ENCODE assay signal across 8 cellular contexts in the genomic region with DNA sequence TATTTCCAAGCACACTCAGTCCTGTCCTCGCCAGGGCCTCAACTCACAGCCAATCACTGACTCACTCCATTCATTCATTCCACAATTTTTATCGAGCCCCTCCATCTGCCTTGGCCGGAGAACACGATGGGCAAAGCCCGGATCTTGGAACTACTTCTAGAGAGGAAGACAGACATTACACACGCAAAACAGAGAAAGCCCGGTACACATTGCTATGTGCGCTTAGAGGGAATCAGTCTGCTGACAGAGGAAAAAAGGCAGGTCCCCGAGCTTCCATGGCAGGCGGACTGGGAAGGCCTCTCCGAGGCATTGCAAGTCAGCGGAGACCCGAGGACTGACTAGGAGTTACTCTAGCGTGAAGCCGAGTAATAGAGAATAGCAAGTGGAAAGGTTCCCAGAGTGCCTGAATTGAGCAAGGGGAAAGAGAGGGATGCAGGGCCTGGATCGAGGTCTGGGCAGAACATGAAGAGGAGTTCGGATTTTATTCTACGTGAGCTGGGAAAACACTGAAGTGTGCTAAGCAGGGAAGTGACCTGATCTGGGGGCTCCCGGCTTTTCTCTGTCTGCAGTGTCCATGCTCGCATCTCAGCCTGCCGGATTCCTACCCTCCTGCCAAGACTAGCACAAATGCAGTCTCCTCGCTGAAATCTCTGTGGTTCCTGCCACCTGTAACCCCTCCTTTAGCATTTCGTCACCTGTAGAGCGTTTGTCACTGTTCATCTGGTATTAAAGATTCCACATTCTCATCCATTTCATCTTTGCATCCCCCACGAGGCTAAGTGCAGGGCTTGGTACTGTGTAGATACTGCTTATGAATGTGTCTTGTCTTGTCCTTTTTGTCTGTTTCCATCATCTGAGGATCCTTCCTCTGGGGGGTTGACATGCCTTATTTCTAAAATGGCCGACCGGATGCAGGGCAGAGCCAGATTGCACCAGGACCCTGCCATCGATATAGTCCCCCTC. TPM values are rescaled to one million over a fixed set of nuclear protein-coding genes. Genes with fewer than 3 reads are reported as not detected.
A peak's percentile ranks its signal among the peaks of the same experiment; 100 is the strongest.
DNase-seq lines count a peak whose midpoint lies in the region; ATAC-seq and TF ChIP-seq lines count a peak whose summit lies in the region.

No MANE protein-coding gene starts in this region.

- H3K4me3 Mint-ChIP-seq in Caco-2 (ENCODE audit: unreplicated experiment) (peak overlapping the region; percentile 98), activated B cell treated with CpG ODN at 0.5 μM for 24 hours (peak overlapping the region; percentile 82)

- no peaks in the 10 kb centered on the region for H3K36me3 ChIP-seq in Caco-2 (ENCODE audit: control insufficient read depth, insufficient read depth, low read length)
- no peaks in the 10 kb centered on the region for H3K36me3 ChIP-seq in neutrophil

- H3K4me3 ChIP-seq in Caco-2 (ENCODE audit: low read depth, low read length) (peak overlapping the region; percentile 70), neutrophil (ENCODE audit: low read depth in 1 of 2, low read length in 1 of 2) (peak overlapping the region; percentile 53 to 68)

- H3K36me3 Mint-ChIP-seq in Caco-2 (ENCODE audit: insufficient read depth, unreplicated experiment) = peaks cover 5% of the 10 kb centered on the region
- H3K36me3 Mint-ChIP-seq in activated B cell treated with CpG ODN at 0.5 μM for 24 hours (ENCODE audit: low read depth) = no peaks in the 10 kb centered on the region
- H3K36me3 Mint-ChIP-seq in activated naive CD4-positive, alpha-beta T cell treated with anti-CD3 and anti-CD28 coated beads, Interleukin-2, amount 50 U/mL, for 72 hours = peaks cover 0 to 5% of the 10 kb centered on the region in 2 donors

- H3K27me3 Mint-ChIP-seq in Caco-2 (ENCODE audit: insufficient read depth, unreplicated experiment) = no peaks in the 10 kb centered on the region
- H3K27me3 Mint-ChIP-seq in activated B cell treated with CpG ODN at 0.5 μM for 24 hours = peaks cover 18% of the 10 kb centered on the region

- no peak for DNase-seq in Caco-2
- DNase-seq in activated B cell treated with CpG ODN at 0.5 μM for 24 hours = no peak
- peak; percentile 61 for DNase-seq in globus pallidus (ENCODE audit: low spot score)
- no peak for DNase-seq in HPDE6-E6E7 (ENCODE audit: extremely low spot score)
- DNase-seq in activated naive CD4-positive, alpha-beta T cell treated with anti-CD3 and anti-CD28 coated beads, Interleukin-2, amount 50 U/mL, for 72 hours (ENCODE audit: low spot score in 2 of 2) = no peak

- TF ChIP-seq CTCF in Caco-2 (IDR thresholded peaks at IDR 0.05; ENCODE audit: insufficient read depth in 1 of 2, low read depth in 1 of 2, low read length in 1 of 2, severe bottlenecking in 1 of 2, unreplicated experiment in 1 of 2) = no peak
- no peak for TF ChIP-seq CTCF in activated B cell treated with CpG ODN at 0.5 μM for 24 hours (IDR thresholded peaks at IDR 0.05)
- TF ChIP-seq CTCF in neutrophil (IDR thresholded peaks at IDR 0.05) = no peak

- intact Hi-C loops in Caco-2 (cut with micrococcal nuclease; ENCODE audit: unreplicated experiment) = loop anchor here (1.0 kb wide), 1 partner anchor 165 kb away; the partner anchor contains the start of genes LEPR and LEPROT
- intact Hi-C loops in activated B cell treated with CpG ODN at 0.5 μM for 24 hours (cut with micrococcal nuclease) = loop anchor here (1.0 to 2.0 kb wide), 2 partner anchors 10 to 187 kb away; no protein-coding TSS in a partner anchor

- H3K27me3 ChIP-seq in Caco-2 (replicated peaks; ENCODE audit: control insufficient read depth, insufficient read depth, low read length) (no peaks in the 10 kb centered on the region), neutrophil (peaks cover 55% of the 10 kb centered on the region)

- no peaks in the 10 kb centered on the region for H3K4me1 ChIP-seq in Caco-2
- H3K4me1 ChIP-seq in neutrophil (ENCODE audit: control insufficient read depth in 1 of 2, insufficient read depth in 1 of 2, low read depth in 1 of 2, low read length in 1 of 2) = peaks cover 14 to 15% of the 10 kb centered on the region in 2 experiments

- BruUV-seq in Caco-2 (replicated peaks; lab: Mats Ljungman, UMichigan) = TSS peak; percentile 26

- H3K9me3 Mint-ChIP-seq in Caco-2 (ENCODE audit: unreplicated experiment) = no peaks in the 10 kb centered on the region
- no peaks in the 10 kb centered on the region for H3K9me3 Mint-ChIP-seq in activated B cell treated with CpG ODN at 0.5 μM for 24 hours
- no peaks in the 10 kb centered on the region for H3K9me3 Mint-ChIP-seq in activated naive CD4-positive, alpha-beta T cell treated with anti-CD3 and anti-CD28 coated beads, Interleukin-2, amount 50 U/mL, for 72 hours

- ATAC-seq in HG03378 (IDR thresholded peaks at IDR 0.05; ENCODE audit: unreplicated experiment) = peak; percentile 5
- ATAC-seq in activated B cell treated with CpG ODN at 0.5 μM for 24 hours (ENCODE audit: low read depth) = no peak
- no peak for ATAC-seq in HG03280 (IDR thresholded peaks at IDR 0.05; ENCODE audit: unreplicated experiment)
- ATAC-seq in activated naive CD4-positive, alpha-beta T cell treated with anti-CD3 and anti-CD28 coated beads, Interleukin-2, amount 50 U/mL, for 72 hours = no peak

- H3K9me3 ChIP-seq in Caco-2 (no peaks in the 10 kb centered on the region), neutrophil (no peaks in the 10 kb centered on the region)

- H3K4me1 Mint-ChIP-seq in Caco-2 (ENCODE audit: low read depth, unreplicated experiment) = peaks cover 14% of the 10 kb centered on the region
- H3K4me1 Mint-ChIP-seq in activated B cell treated with CpG ODN at 0.5 μM for 24 hours = peaks cover 12% of the 10 kb centered on the region

- no peak overlapping the region for H3K27ac ChIP-seq in neutrophil

- POLR2A ChIA-PET in Caco-2 (lab: Charles Lee) = interaction anchor here (1.3 to 1.9 kb wide), 2 partner anchors 13 to 165 kb away, joined by 3 to 5 read pairs; partner anchors contain the start of genes LEPR and LEPROT
- POLR2A ChIA-PET in activated B cell treated with CpG ODN at 0.5 μM for 24 hours (lab: Charles Lee) = interaction anchor here (1.2 kb wide), 1 partner anchor 165 kb away, joined by 4 read pairs; the partner anchor contains the start of genes LEPR and LEPROT

- H3K27ac Mint-ChIP-seq in Caco-2 (ENCODE audit: unreplicated experiment) = peak overlapping the region; percentile 85
- H3K27ac Mint-ChIP-seq in activated B cell treated with CpG ODN at 0.5 μM for 24 hours = no peak overlapping the region
- peak overlapping the region in 1 of 2 donors; percentile 65 for H3K27ac Mint-ChIP-seq in activated naive CD4-positive, alpha-beta T cell treated with anti-CD3 and anti-CD28 coated beads, Interleukin-2, amount 50 U/mL, for 72 hours

- CTCF ChIA-PET in Caco-2 (lab: Charles Lee) = interaction anchor here (0.5 to 1.4 kb wide), 3 partner anchors 11 to 432 kb away, joined by 3 to 4 read pairs (median 4); no protein-coding TSS in a partner anchor
- CTCF ChIA-PET in activated B cell treated with CpG ODN at 0.5 μM for 24 hours (lab: Charles Lee) = no interaction called here

RNA-seq across cellular contexts. Expression of gene DNAJC6, which starts 54.0 kb away (rescaled TPM):
- total RNA-seq in Caco-2 (2022) = 4.0 and 6.2 TPM in 2 replicates
- total RNA-seq in activated B cell treated with CpG ODN at 0.5 μM for 24 hours = 0.67 and 0.93 TPM in 2 replicates
- 1 to 10 TPM in 1 of 2 donors, under 1 TPM in 1; 0.91 to 3.1 TPM for total RNA-seq in activated naive CD4-positive, alpha-beta T cell treated with anti-CD3 and anti-CD28 coated beads, Interleukin-2, amount 50 U/mL, for 72 hours
